17 cellular contexts compared by ENCODE assay signal in the genomic region with DNA sequence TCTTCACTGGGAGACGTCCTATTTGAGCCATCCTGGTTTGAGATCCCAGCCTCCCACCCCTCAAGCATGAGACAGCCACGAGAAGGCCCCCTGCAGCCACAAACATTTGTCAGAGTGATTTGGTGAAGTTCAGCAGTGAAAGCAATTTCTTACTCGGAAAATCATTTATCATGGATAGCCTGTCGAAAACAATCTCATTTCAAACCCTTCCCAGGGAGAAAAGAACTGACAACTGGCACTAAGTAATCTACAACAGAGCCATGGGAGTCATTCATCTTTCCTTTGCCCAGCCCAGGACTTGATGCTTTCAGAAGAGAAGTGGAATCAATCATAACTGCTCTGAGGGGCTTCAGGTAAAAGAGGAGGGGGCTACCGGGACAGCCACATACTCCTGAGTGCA.
"Had no signal": no experiment of that assay in that cellular context is flagged by ENCODE, and none has a peak within 500 bp of the region (broad histone marks: within the 10 kb centered on the region; RNA-seq: fewer than 3 reads in every experiment).

No MANE protein-coding gene starts in this region.

- H3K4me1 ChIP-seq: body of pancreas, left lung had no signal

- H3K9me3 ChIP-seq: body of pancreas, left lung, tibial artery had no signal

- H3K4me3 ChIP-seq: body of pancreas, left lung, tibial artery had no signal

- H3K27me3 ChIP-seq: body of pancreas, left lung, tibial artery had no signal

- ATAC-seq: activated CD4-positive, alpha-beta T cell treated with anti-CD3 and anti-CD28 coated beads for 36 hours; left lung; naive thymus-derived CD4-positive, alpha-beta T cell; WTC11 had no signal

- H3K27ac ChIP-seq: left lung, tibial artery had no signal

- H3K36me3 ChIP-seq: left lung, tibial artery had no signal

- DNase-seq: activated CD4-positive, alpha-beta T cell treated with anti-CD3 and anti-CD28 coated beads for 36 hours; activated CD4-positive, alpha-beta T cell treated with anti-CD3 and anti-CD28 coated beads, Interleukin-2, amount 50 U/mL, for 48 hours; activated naive CD4-positive, alpha-beta T cell; activated naive CD8-positive, alpha-beta T cell treated with anti-CD3 and anti-CD28 coated beads, Interleukin-2, amount 10 ng/mL, durations not matched to agents 7 days and 5 days; amygdala; body of pancreas; hypothalamus; kidney; left lung; naive thymus-derived CD4-positive, alpha-beta T cell; stimulated activated CD4-positive, alpha-beta T cell treated with anti-CD3 and anti-CD28 coated beads, Interleukin-12 subunit alpha, Interleukin-12 subunit beta, amount 100 ng/mL, for 4 hours; stimulated activated CD4-positive, alpha-beta T cell treated with anti-CD3 and anti-CD28 coated beads, Interleukin-1b, Interleukin-23, amount 100 ng/mL, for 48 hours; stimulated activated CD8-positive, alpha-beta memory T cell treated with anti-CD3 and anti-CD28 coated beads, Interleukin-4, amount 100 ng/mL, for 48 hours; stimulated activated naive CD4-positive, alpha-beta T cell; substantia nigra; tibial artery had no signal
